ENCODE assay signal across 8 cellular contexts in genomic region chr6:43575105-43575771, GRCh38. TPM values are rescaled to one million over a fixed set of nuclear protein-coding genes. Genes with fewer than 3 reads are reported as not detected.
A peak's percentile ranks its signal among the peaks of the same experiment; 100 is the strongest.
DNase-seq lines count a peak whose midpoint lies in the region; ATAC-seq and TF ChIP-seq lines count a peak whose summit lies in the region.

No MANE protein-coding gene starts in this region.

- H3K4me3 ChIP-seq in RWPE2 (ENCODE audit: severe bottlenecking) (peak overlapping the region; percentile 92), mesendoderm (ENCODE audit: low read length) (peak overlapping the region; percentile 94), testis (peak overlapping the region; percentile 95)
- peak overlapping the region; percentile 91 for H3K4me3 ChIP-seq in effector memory CD4-positive, alpha-beta T cell (ENCODE audit: insufficient read depth, low read depth, low read length, poor library complexity, severe bottlenecking)

- peaks cover 48% of the 10 kb centered on the region for H3K36me3 ChIP-seq in RWPE2 (ENCODE audit: low read depth)
- H3K36me3 ChIP-seq in effector memory CD4-positive, alpha-beta T cell (ENCODE audit: control insufficient read depth, insufficient read depth, low read length), result peaks cover 9% of the 10 kb centered on the region
- peaks cover 4% of the 10 kb centered on the region for H3K36me3 ChIP-seq in mesendoderm (ENCODE audit: control insufficient read depth, insufficient read depth, low read length)
- H3K36me3 ChIP-seq in testis (ENCODE audit: low read depth, missing control alignments), result no peaks in the 10 kb centered on the region

- TF ChIP-seq POLR2A in testis (IDR thresholded peaks at IDR 0.05), result no peak

- peak overlapping the region; percentile 79 for H3K27ac ChIP-seq in RWPE2 (ENCODE audit: poor library complexity, severe bottlenecking)
- peak overlapping the region; percentile 78 for H3K27ac ChIP-seq in effector memory CD4-positive, alpha-beta T cell (ENCODE audit: insufficient read depth, low read length, poor library complexity, severe bottlenecking)
- H3K27ac ChIP-seq in mesendoderm (ENCODE audit: low read depth, low read length), result peak overlapping the region; percentile 64
- H3K27ac ChIP-seq in testis, result peak overlapping the region; percentile 61 to 66

- DNase-seq in stimulated activated CD4-positive, alpha-beta T cell treated with anti-CD3 and anti-CD28 coated beads, Interleukin-12 subunit alpha, Interleukin-12 subunit beta, amount 100 ng/mL, for 24 hours (ENCODE audit: low read depth in 2 of 2), result peak; percentile 1 to 27
- DNase-seq in stimulated activated CD4-positive, alpha-beta T cell treated with anti-CD3 and anti-CD28 coated beads, Interleukin-12 subunit alpha, Interleukin-12 subunit beta, amount 100 ng/mL, for 4 hours, result no peak
- DNase-seq in RWPE2 (ENCODE audit: low spot score) (peak; percentile 62), mesendoderm (peak; percentile 61), testis (peak; percentile 38), NCI-H2107 treated with DMSO at 0.1 percent for 48 hours (lab: John Stamatoyannopoulos, UW; ENCODE audit: unreplicated experiment) (no peak)
- no peak for DNase-seq in effector memory CD4-positive, alpha-beta T cell

- ATAC-seq in HG03521 (IDR thresholded peaks at IDR 0.05; ENCODE audit: unreplicated experiment), result peak; percentile 34
- ATAC-seq in RWPE2 (ENCODE audit: low read depth), result peak; percentile 43

- H2AK5ac ChIP-seq in mesendoderm (ENCODE audit: low read length), result no peak overlapping the region

- no peak overlapping the region for H2BK120ac ChIP-seq in mesendoderm (ENCODE audit: low read depth, low read length)

- H2BK5ac ChIP-seq in mesendoderm (ENCODE audit: low read length), result peak overlapping the region; percentile 70

- no peak overlapping the region for H2BK15ac ChIP-seq in mesendoderm (replicated peaks; ENCODE audit: low read depth)

- H3K27me3 ChIP-seq in RWPE2 (ENCODE audit: insufficient read depth, poor library complexity, severe bottlenecking) (no peaks in the 10 kb centered on the region), mesendoderm (ENCODE audit: insufficient read depth, low read length, poor library complexity) (no peaks in the 10 kb centered on the region), testis (no peaks in the 10 kb centered on the region)
- no peaks in the 10 kb centered on the region for H3K27me3 ChIP-seq in effector memory CD4-positive, alpha-beta T cell (replicated peaks; ENCODE audit: control insufficient read depth, insufficient read depth, low read length, poor library complexity, severe bottlenecking)

- WGBS in mesendoderm (ENCODE audit: extremely low coverage, insufficient coverage, low lambda C conversion rate), result no CpG with 5 or more reads among the region's 38 CpGs
- WGBS in testis, 2 donors, result 0% methylated on average over 38 of the region's 38 CpGs

- H3K18ac ChIP-seq in mesendoderm (ENCODE audit: low read length), result peak overlapping the region; percentile 46

- H4K5ac ChIP-seq in mesendoderm (ENCODE audit: low read length), result no peak overlapping the region

- no peak for TF ChIP-seq CTCF in RWPE2 (IDR thresholded peaks at IDR 0.05; ENCODE audit: poor library complexity, severe bottlenecking)
- TF ChIP-seq CTCF in testis (IDR thresholded peaks at IDR 0.05), result no peak

- peak overlapping the region; percentile 100 for H3K56ac ChIP-seq in mesendoderm (ENCODE audit: low read length)

- H3K79me2 ChIP-seq in mesendoderm (ENCODE audit: control insufficient read depth, insufficient read depth, low read length), result peaks cover 28% of the 10 kb centered on the region

- intact Hi-C loops in testis (cut with DNase I; ENCODE audit: low total_unique reads), result no loop called here

- no peaks in the 10 kb centered on the region for H3K9me3 ChIP-seq in RWPE2 (ENCODE audit: severe bottlenecking)
- H3K9me3 ChIP-seq in effector memory CD4-positive, alpha-beta T cell (ENCODE audit: control insufficient read depth, low read length), result no peaks in the 10 kb centered on the region
- no peaks in the 10 kb centered on the region for H3K9me3 ChIP-seq in testis

- peaks cover 11% of the 10 kb centered on the region for H3K4me1 ChIP-seq in RWPE2 (ENCODE audit: insufficient read depth, poor library complexity, severe bottlenecking)
- H3K4me1 ChIP-seq in effector memory CD4-positive, alpha-beta T cell (ENCODE audit: control insufficient read depth, insufficient read depth, low read length, poor library complexity, severe bottlenecking), result peaks cover 12% of the 10 kb centered on the region
- peaks cover 2% of the 10 kb centered on the region for H3K4me1 ChIP-seq in mesendoderm (ENCODE audit: control insufficient read depth, low read depth, low read length)
- peaks cover 15% of the 10 kb centered on the region for H3K4me1 ChIP-seq in testis

- peaks cover 12% of the 10 kb centered on the region for H3K79me1 ChIP-seq in mesendoderm (ENCODE audit: low read length)

- H3K9ac ChIP-seq in mesendoderm (ENCODE audit: low read length), result peak overlapping the region; percentile 97

- H4K8ac ChIP-seq in mesendoderm (ENCODE audit: low read depth, low read length), result no peak overlapping the region

- peak overlapping the region; percentile 98 for H3K4me2 ChIP-seq in mesendoderm (ENCODE audit: low read length)

- H3K4ac ChIP-seq in mesendoderm (ENCODE audit: low read depth, low read length), result no peak overlapping the region

- H3K23ac ChIP-seq in mesendoderm (ENCODE audit: low read length), result peak overlapping the region; percentile 90

RNA-seq across cellular contexts. Expression of gene XPO5, which starts 0.6 kb away (rescaled TPM):
- polyA plus RNA-seq in mesendoderm (2013, experiment 1 of 2), result 52.2 TPM
- 47.9 TPM for polyA plus RNA-seq in mesendoderm (2013, experiment 2 of 2)
- total RNA-seq in testis, result 10 to 100 TPM; 53.7 to 65.8 TPM
- 79.1 TPM for polyA plus RNA-seq in testis (ENCODE audit: insufficient read depth, low read depth, low replicate concordance)

RNA-seq across cellular contexts. Expression of gene POLH, which starts 0.7 kb away (rescaled TPM):
- polyA plus RNA-seq in mesendoderm (2013, experiment 1 of 2), result 1.9 TPM
- 2.1 TPM for polyA plus RNA-seq in mesendoderm (2013, experiment 2 of 2)
- total RNA-seq in testis, result 10 to 100 TPM; 11.7 to 18.3 TPM
- 29.5 TPM for polyA plus RNA-seq in testis (ENCODE audit: insufficient read depth, low read depth, low replicate concordance)

RNA-seq across cellular contexts. Expression of gene GTPBP2, which starts 53.8 kb away (rescaled TPM):
- polyA plus RNA-seq in mesendoderm (2013, experiment 1 of 2), result 40.2 TPM
- polyA plus RNA-seq in mesendoderm (2013, experiment 2 of 2), result 38.1 TPM
- 10 to 100 TPM; 59.5 to 64.7 TPM for total RNA-seq in testis
- polyA plus RNA-seq in testis (ENCODE audit: insufficient read depth, low read depth, low replicate concordance), result 59.0 TPM

RNA-seq across cellular contexts. Expression of gene POLR1C, which starts 58.3 kb away (rescaled TPM):
- polyA plus RNA-seq in mesendoderm (2013, experiment 1 of 2), result 33.4 TPM
- 32.0 TPM for polyA plus RNA-seq in mesendoderm (2013, experiment 2 of 2)
- total RNA-seq in testis, result 10 to 100 TPM; 35.0 to 37.7 TPM
- 41.3 TPM for polyA plus RNA-seq in testis (ENCODE audit: insufficient read depth, low read depth, low replicate concordance)

RNA-seq across cellular contexts. Expression of gene YIPF3, which starts 58.5 kb away (rescaled TPM):
- polyA plus RNA-seq in mesendoderm (2013, experiment 1 of 2), result 54.9 TPM
- polyA plus RNA-seq in mesendoderm (2013, experiment 2 of 2), result 53.2 TPM
- 100 to 1,000 TPM; 130 to 138 TPM for total RNA-seq in testis
- 131 TPM for polyA plus RNA-seq in testis (ENCODE audit: insufficient read depth, low read depth, low replicate concordance)

Comparison
In these comparisons a context has a peak if more than half of its experiments do, and no peak if none do; other contexts are left out.
1. DNase-seq: peak in stimulated activated CD4-positive, alpha-beta T cell treated with anti-CD3 and anti-CD28 coated beads, Interleukin-12 subunit alpha, Interleukin-12 subunit beta, amount 100 ng/mL, for 24 hours (2 of 2), RWPE2 (single experiment), mesendoderm (single experiment) and testis (single experiment); none in stimulated activated CD4-positive, alpha-beta T cell treated with anti-CD3 and anti-CD28 coated beads, Interleukin-12 subunit alpha, Interleukin-12 subunit beta, amount 100 ng/mL, for 4 hours (single experiment), effector memory CD4-positive, alpha-beta T cell (0 of 3) and NCI-H2107 treated with DMSO at 0.1 percent for 48 hours (single experiment).
2. Peak in every context shown above with its lines, with median percentiles within 50 percentile points of each other: H3K27ac ChIP-seq and H3K4me3 ChIP-seq.